In the genomic region with DNA sequence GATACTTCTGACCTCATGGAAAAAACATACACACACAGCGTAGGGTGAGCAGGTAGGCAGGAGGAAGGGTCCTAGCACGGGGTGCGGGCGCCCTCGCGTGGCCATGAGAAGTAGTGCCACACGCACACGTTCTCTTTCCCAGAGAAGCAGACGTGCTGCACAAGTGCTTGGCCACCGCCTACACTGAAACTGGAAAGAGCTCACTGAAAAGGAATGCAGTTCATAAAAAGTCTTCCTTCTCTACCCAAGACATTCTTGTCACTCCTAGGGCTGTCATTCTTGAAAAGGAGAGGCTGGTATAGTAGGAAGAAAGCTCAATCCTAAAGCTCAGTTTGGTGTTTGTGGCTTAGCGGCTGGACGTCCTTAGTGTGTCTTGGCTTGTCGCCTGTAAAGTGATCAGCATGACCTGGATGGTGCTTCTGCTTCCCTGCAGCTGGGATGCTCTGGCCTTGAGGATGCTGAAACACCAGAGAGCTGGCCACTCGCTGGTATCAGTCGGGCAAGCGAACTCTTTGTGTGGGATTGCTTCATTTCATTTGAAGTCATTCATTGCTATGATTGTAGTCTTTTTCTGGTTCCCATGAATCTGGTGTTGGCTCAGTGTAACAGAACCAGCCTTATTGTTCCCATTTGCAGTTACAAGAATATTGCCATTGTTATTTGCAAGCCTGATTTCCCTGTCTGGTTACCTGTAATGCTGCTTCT, we compare ENCODE assay signal across 8 cellular contexts.
DNase-seq lines count a peak whose midpoint lies in the region; ATAC-seq and TF ChIP-seq lines count a peak whose summit lies in the region.

No MANE protein-coding gene starts in this region.

- H3K36me3 Mint-ChIP-seq in chondrocyte (ENCODE audit: low read depth): no peaks in the 10 kb centered on the region

- DNase-seq in SHP77 (lab: John Stamatoyannopoulos, UW) (peak; percentile 3 to 6), SHP77 treated with DMSO at 0.1 percent for 48 hours (lab: John Stamatoyannopoulos, UW) (no peak), HT1080 (ENCODE audit: low read depth) (peak; percentile 79), SJCRH30 (peak; percentile 21 to 66), chondrocyte (ENCODE audit: low spot score) (no peak), left lobe of liver (ENCODE audit: low spot score) (peak; percentile 70)
- peak; percentile 8 for DNase-seq in stimulated activated CD8-positive, alpha-beta memory T cell treated with anti-CD3 and anti-CD28 coated beads, Interleukin-7, amount 100 ng/mL, for 24 hours (ENCODE audit: low read depth)

- no peak overlapping the region for H3K27ac ChIP-seq in SJCRH30

- peak; percentile 99 for TF ChIP-seq CTCF in chondrocyte (IDR thresholded peaks at IDR 0.05)

- H3K27ac Mint-ChIP-seq in chondrocyte (ENCODE audit: unreplicated experiment): peak overlapping the region; percentile 43

- H3K27me3 ChIP-seq in SJCRH30: no peaks in the 10 kb centered on the region

- peaks cover 22% of the 10 kb centered on the region for H3K4me1 Mint-ChIP-seq in chondrocyte (ENCODE audit: low read depth)

- no peak overlapping the region for H3K4me3 ChIP-seq in SJCRH30

- peak; percentile 83 for ATAC-seq in GM21528 (IDR thresholded peaks at IDR 0.05; ENCODE audit: low FRiP score, unreplicated experiment)
- ATAC-seq in left lobe of liver: peak; percentile 99

- no peaks in the 10 kb centered on the region for H3K4me1 ChIP-seq in SJCRH30

- H3K27me3 Mint-ChIP-seq in chondrocyte (ENCODE audit: low read depth): peaks cover 8% of the 10 kb centered on the region

- no peaks in the 10 kb centered on the region for H3K9me3 Mint-ChIP-seq in chondrocyte (ENCODE audit: low read depth)

- H3K36me3 ChIP-seq in SJCRH30: no peaks in the 10 kb centered on the region

- no peak overlapping the region for H3K4me3 Mint-ChIP-seq in chondrocyte (ENCODE audit: unreplicated experiment)

- H3K9me3 ChIP-seq in SJCRH30 (replicated peaks): no peaks in the 10 kb centered on the region

Comparison
In these comparisons a context has a peak if more than half of its experiments do, and no peak if none do; other contexts are left out.
1. DNase-seq: peak in SHP77 (2 of 2), HT1080 (single experiment), SJCRH30 (2 of 2), left lobe of liver (single experiment) and stimulated activated CD8-positive, alpha-beta memory T cell treated with anti-CD3 and anti-CD28 coated beads, Interleukin-7, amount 100 ng/mL, for 24 hours (single experiment); none in SHP77 treated with DMSO at 0.1 percent for 48 hours (single experiment) and chondrocyte (single experiment).